In the genomic region with DNA sequence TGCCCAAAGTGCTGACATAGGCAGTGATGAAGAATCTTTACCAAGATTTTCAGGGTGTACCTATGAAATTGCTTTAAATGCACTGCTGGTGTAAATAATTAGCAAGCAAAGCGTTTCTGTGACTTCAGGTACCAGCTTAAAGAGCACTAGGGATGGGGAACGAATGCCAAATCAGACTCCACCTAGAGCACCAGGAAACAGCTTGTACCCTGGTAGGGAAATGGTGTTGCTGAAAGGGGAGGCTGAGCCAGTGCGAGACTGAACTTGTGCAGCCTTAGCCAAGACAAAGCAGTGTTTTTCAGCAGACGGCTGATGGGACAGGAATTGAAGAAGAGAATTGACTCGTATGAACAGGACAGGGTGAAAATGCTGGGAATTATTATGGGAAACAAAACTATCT, we compare ENCODE assay signal across 19 cellular contexts.
"Had no signal": no experiment of that assay in that cellular context is flagged by ENCODE, and none has a peak within 500 bp of the region (broad histone marks: within the 10 kb centered on the region; RNA-seq: fewer than 3 reads in every experiment).

No MANE protein-coding gene starts in this region.

- DNase-seq: activated CD4-positive, alpha-beta T cell treated with anti-CD3 and anti-CD28 coated beads for 36 hours; activated CD8-positive, alpha-beta T cell treated with anti-CD3 and anti-CD28 coated beads, Interleukin-2, amount 10 ng/mL, durations not matched to agents 7 days and 5 days; activated naive CD4-positive, alpha-beta T cell treated with anti-CD3 and anti-CD28 coated beads for 36 hours; activated T-cell treated with anti-CD3 and anti-CD28 coated beads, Interleukin-2, amount 50 U/mL, for 24 hours; anterior cingulate cortex; effector memory CD8-positive, alpha-beta T cell; gastrocnemius medialis; kidney; stimulated activated naive CD8-positive, alpha-beta T cell treated with anti-CD3 and anti-CD28 coated beads, Interleukin-15, Interleukin-2, amounts not matched to agents 100 U/mL and 50 U/mL, for 24 hours; tibial artery had no signal

- ATAC-seq: activated CD4-positive, alpha-beta T cell treated with anti-CD3 and anti-CD28 coated beads for 36 hours; activated CD8-positive, alpha-beta T cell treated with anti-CD3 and anti-CD28 coated beads, Interleukin-2, amount 10 ng/mL, durations not matched to agents 7 days and 5 days; effector memory CD8-positive, alpha-beta T cell; gastrocnemius medialis; left lobe of liver; stimulated activated naive CD8-positive, alpha-beta T cell treated with anti-CD3 and anti-CD28 coated beads, Interleukin-15, Interleukin-2, amounts not matched to agents 100 U/mL and 50 U/mL, for 24 hours had no signal

- H3K9me3 Mint-ChIP-seq: activated naive CD4-positive, alpha-beta T cell treated with anti-CD3 and anti-CD28 coated beads for 36 hours; activated T-cell treated with anti-CD3 and anti-CD28 coated beads, Interleukin-2, amount 50 U/mL, for 24 hours; central memory CD8-positive, alpha-beta T cell; effector memory CD8-positive, alpha-beta T cell; T-helper 2 cell treated with Interferon-gamma antibody and Interleukin-4, amounts not matched to agents 5 μg/mL and 100 μg/mL, for 36 hours had no signal

- H3K27ac ChIP-seq: epithelial cell of prostate, gastrocnemius medialis, right atrium auricular region, tibial artery had no signal

- H3K27me3 ChIP-seq: gastrocnemius medialis, right atrium auricular region, tibial artery had no signal

- H3K4me3 Mint-ChIP-seq: activated CD4-positive, alpha-beta T cell treated with anti-CD3 and anti-CD28 coated beads for 36 hours; activated CD8-positive, alpha-beta T cell treated with anti-CD3 and anti-CD28 coated beads, Interleukin-2, amount 10 ng/mL, durations not matched to agents 7 days and 5 days; activated naive CD4-positive, alpha-beta T cell treated with anti-CD3 and anti-CD28 coated beads for 36 hours; activated T-cell treated with anti-CD3 and anti-CD28 coated beads, Interleukin-2, amount 50 U/mL, for 24 hours; brain; central memory CD8-positive, alpha-beta T cell; dendritic cell treated with granulocyte-macrophage colony-stimulating factor and Interleukin-4, amounts not matched to agents 40 ng/mL and 50 ng/mL, for 4 days; effector memory CD8-positive, alpha-beta T cell; neural crest cell; T-helper 2 cell treated with Interferon-gamma antibody and Interleukin-4, amounts not matched to agents 5 μg/mL and 100 μg/mL, for 36 hours had no signal

- H3K9me3 ChIP-seq: gastrocnemius medialis, right atrium auricular region, tibial artery had no signal

- H3K27me3 Mint-ChIP-seq: activated CD4-positive, alpha-beta T cell treated with anti-CD3 and anti-CD28 coated beads for 36 hours; activated T-cell treated with anti-CD3 and anti-CD28 coated beads, Interleukin-2, amount 50 U/mL, for 24 hours; brain; central memory CD8-positive, alpha-beta T cell; effector memory CD8-positive, alpha-beta T cell; progenitor cell of endocrine pancreas had no signal

- H3K4me3 ChIP-seq: gastrocnemius medialis, right atrium auricular region, tibial artery had no signal

- H3K4me1 ChIP-seq: gastrocnemius medialis, right atrium auricular region, tibial artery had no signal

- H3K27ac Mint-ChIP-seq: activated CD4-positive, alpha-beta T cell treated with anti-CD3 and anti-CD28 coated beads for 36 hours; activated CD8-positive, alpha-beta T cell treated with anti-CD3 and anti-CD28 coated beads, Interleukin-2, amount 10 ng/mL, durations not matched to agents 7 days and 5 days; activated naive CD4-positive, alpha-beta T cell treated with anti-CD3 and anti-CD28 coated beads for 36 hours; activated T-cell treated with anti-CD3 and anti-CD28 coated beads, Interleukin-2, amount 50 U/mL, for 24 hours; brain; dendritic cell treated with granulocyte-macrophage colony-stimulating factor and Interleukin-4, amounts not matched to agents 40 ng/mL and 50 ng/mL, for 4 days; effector memory CD8-positive, alpha-beta T cell; progenitor cell of endocrine pancreas; T-helper 2 cell treated with Interferon-gamma antibody and Interleukin-4, amounts not matched to agents 5 μg/mL and 100 μg/mL, for 36 hours had no signal

- H3K4me1 Mint-ChIP-seq: brain; central memory CD8-positive, alpha-beta T cell; neural crest cell had no signal
